In the genomic region with DNA sequence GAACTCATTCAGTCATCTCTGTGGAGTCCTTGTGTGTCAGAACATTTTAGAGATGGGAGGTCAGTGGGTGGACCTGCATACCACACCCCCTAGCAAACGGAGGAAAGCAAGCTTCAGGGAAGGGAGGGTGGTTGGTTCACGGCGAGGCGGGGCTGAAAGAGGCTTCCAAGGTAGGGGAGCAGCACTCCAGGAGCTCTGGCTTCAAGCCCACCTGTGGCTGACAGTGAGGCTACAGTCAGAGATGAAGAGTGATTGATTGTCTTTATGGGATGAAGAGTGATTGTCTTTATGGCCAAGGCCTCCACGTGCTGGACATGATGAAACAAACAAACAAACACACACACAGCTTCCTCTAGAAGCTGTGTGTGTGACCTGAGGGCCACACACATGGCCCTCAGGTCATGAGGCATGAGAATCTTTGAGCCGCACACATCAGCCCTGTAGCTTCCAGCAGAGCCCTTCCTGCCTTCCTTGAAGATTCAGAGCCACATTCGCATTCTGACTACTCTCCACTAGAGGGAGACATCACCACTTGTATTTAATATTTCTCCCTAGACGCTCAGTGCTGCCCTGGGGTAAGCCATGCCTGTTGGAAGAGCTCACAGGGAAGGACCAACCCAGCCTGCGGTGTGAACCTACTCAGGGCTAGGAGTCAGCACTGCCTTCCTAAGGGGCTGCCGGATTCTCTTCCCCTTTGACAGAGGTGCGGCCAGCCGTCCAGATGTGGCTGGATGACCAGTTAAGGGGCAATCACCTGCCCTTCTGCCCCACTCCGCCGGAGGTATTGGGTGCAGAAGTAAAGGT, we compare ENCODE assay signal across 8 cellular contexts. TPM values are rescaled to one million over a fixed set of nuclear protein-coding genes. Genes with fewer than 3 reads are reported as not detected.
DNase-seq lines count a peak whose midpoint lies in the region; ATAC-seq and TF ChIP-seq lines count a peak whose summit lies in the region.

No MANE protein-coding gene starts in this region.

- WGBS in endodermal cell (ENCODE audit: insufficient coverage in 1 of 2, insufficient read length in 1 of 2), 2 experiments, result 49 to 60% methylated on average over 8 to 14 of the region's 14 CpGs
- WGBS in mesenchymal stem cell, result 47% methylated on average over 14 of the region's 14 CpGs

- H3K36me3 ChIP-seq in endodermal cell (ENCODE audit: control insufficient read depth, insufficient read depth, low read length) (no peaks in the 10 kb centered on the region), mesenchymal stem cell (ENCODE audit: control insufficient read depth in 1 of 2, insufficient read depth in 2 of 2, low read depth in 1 of 2, low read length in 2 of 2) (no peaks in the 10 kb centered on the region)

- no peak overlapping the region for H3K4me3 ChIP-seq in endodermal cell (ENCODE audit: low read length)
- no peak overlapping the region for H3K4me3 ChIP-seq in mesenchymal stem cell (ENCODE audit: insufficient read depth in 1 of 2, low read depth in 1 of 2, low read length in 2 of 2)

- H3K27me3 Mint-ChIP-seq in endodermal cell (ENCODE audit: insufficient read depth), result peaks cover 55% of the 10 kb centered on the region
- peaks cover 36% of the 10 kb centered on the region for H3K27me3 Mint-ChIP-seq in stimulated activated naive CD8-positive, alpha-beta T cell treated with anti-CD3 and anti-CD28 coated beads, Interleukin-15, amount 100 ng/mL, for 72 hours

- no peak overlapping the region for H2BK12ac ChIP-seq in mesenchymal stem cell (ENCODE audit: low read length in 2 of 2)

- no peak overlapping the region for H3K4me3 Mint-ChIP-seq in endodermal cell
- H3K4me3 Mint-ChIP-seq in stimulated activated naive CD8-positive, alpha-beta T cell treated with anti-CD3 and anti-CD28 coated beads, Interleukin-15, amount 100 ng/mL, for 72 hours, result no peak overlapping the region

- H3K27me3 ChIP-seq in endodermal cell (ENCODE audit: control insufficient read depth, insufficient read depth, low read length, poor library complexity, severe bottlenecking), result peaks cover 48% of the 10 kb centered on the region
- peaks cover 52 to 57% of the 10 kb centered on the region in 2 experiments for H3K27me3 ChIP-seq in mesenchymal stem cell (ENCODE audit: control insufficient read depth in 1 of 2, insufficient read depth in 1 of 2, low read length in 2 of 2)

- peaks cover 9% of the 10 kb centered on the region for H3K4me1 Mint-ChIP-seq in endodermal cell
- peaks cover 18% of the 10 kb centered on the region for H3K4me1 Mint-ChIP-seq in stimulated activated naive CD8-positive, alpha-beta T cell treated with anti-CD3 and anti-CD28 coated beads, Interleukin-15, amount 100 ng/mL, for 72 hours

- H3K9me3 ChIP-seq in endodermal cell (ENCODE audit: control insufficient read depth, low read length) (no peaks in the 10 kb centered on the region), mesenchymal stem cell (ENCODE audit: control insufficient read depth, low read length) (no peaks in the 10 kb centered on the region)

- no peak overlapping the region for H2AK5ac ChIP-seq in mesenchymal stem cell (ENCODE audit: low read length, severe bottlenecking)

- in situ Hi-C loops in G401 (cut with HindIII; ENCODE audit: low sequenced_read_pairs), result no loop called here

- H3K4me2 ChIP-seq in mesenchymal stem cell (ENCODE audit: low read length, poor library complexity, severe bottlenecking), result no peak overlapping the region

- H3K4me1 ChIP-seq in endodermal cell (ENCODE audit: control insufficient read depth, insufficient read depth, low read length) (no peaks in the 10 kb centered on the region), mesenchymal stem cell (ENCODE audit: control insufficient read depth, insufficient read depth, low read depth, low read length) (peaks cover 1% of the 10 kb centered on the region)

- H3K9ac ChIP-seq in endodermal cell (ENCODE audit: extremely low read depth, low read length, poor library complexity, severe bottlenecking), result no peak overlapping the region
- no peak overlapping the region for H3K9ac ChIP-seq in mesenchymal stem cell (ENCODE audit: low read length)

- peak; percentile 99 for TF ChIP-seq CTCF in endodermal cell (conservative IDR thresholded peaks at IDR 0.05)

- H4K8ac ChIP-seq in mesenchymal stem cell (ENCODE audit: low read length), result no peak overlapping the region

- no peaks in the 10 kb centered on the region for H3K79me1 ChIP-seq in mesenchymal stem cell (replicated peaks; ENCODE audit: low read length, poor library complexity, severe bottlenecking)

- H3K27ac Mint-ChIP-seq in endodermal cell, result no peak overlapping the region
- no peak overlapping the region for H3K27ac Mint-ChIP-seq in stimulated activated naive CD8-positive, alpha-beta T cell treated with anti-CD3 and anti-CD28 coated beads, Interleukin-15, amount 100 ng/mL, for 72 hours

- H3K36me3 Mint-ChIP-seq in endodermal cell (ENCODE audit: low read depth), result no peaks in the 10 kb centered on the region

- H3K9me3 Mint-ChIP-seq in endodermal cell, result no peaks in the 10 kb centered on the region
- no peaks in the 10 kb centered on the region for H3K9me3 Mint-ChIP-seq in stimulated activated naive CD8-positive, alpha-beta T cell treated with anti-CD3 and anti-CD28 coated beads, Interleukin-15, amount 100 ng/mL, for 72 hours

- no peak overlapping the region for H4K91ac ChIP-seq in mesenchymal stem cell (ENCODE audit: low read length)

- no peak overlapping the region for H2BK5ac ChIP-seq in mesenchymal stem cell (ENCODE audit: low read depth, low read length, poor library complexity, severe bottlenecking)

- no peak overlapping the region for H2BK15ac ChIP-seq in mesenchymal stem cell (ENCODE audit: low read depth, poor library complexity, severe bottlenecking)

- no peak overlapping the region for H3K23ac ChIP-seq in mesenchymal stem cell (ENCODE audit: low read length in 2 of 2)

- no peak overlapping the region for H3K4ac ChIP-seq in mesenchymal stem cell (ENCODE audit: low read depth in 1 of 2, low read length in 2 of 2)

- H3K14ac ChIP-seq in mesenchymal stem cell (ENCODE audit: low read length in 2 of 2), result no peak overlapping the region

- no peak overlapping the region for H2AFZ ChIP-seq in mesenchymal stem cell (ENCODE audit: low read depth, low read length)

- peak; percentile 93 for DNase-seq in G401 (ENCODE audit: low spot score)
- peak; percentile 58 to 73 for DNase-seq in NCI-H524 (lab: John Stamatoyannopoulos, UW)
- peak; percentile 64 for DNase-seq in activated CD4-positive, alpha-beta T cell treated with anti-CD3 and anti-CD28 coated beads for 48 hours
- DNase-seq in endodermal cell, result peak; percentile 93
- DNase-seq in mesenchymal stem cell, result peak; percentile 67
- DNase-seq in stimulated activated naive CD8-positive, alpha-beta T cell treated with anti-CD3 and anti-CD28 coated beads, Interleukin-15, amount 100 ng/mL, for 72 hours, result peak; percentile 50 to 59

- no peak overlapping the region for H3K27ac ChIP-seq in endodermal cell (ENCODE audit: low read depth, low read length)
- H3K27ac ChIP-seq in mesenchymal stem cell (ENCODE audit: low read length, poor library complexity, severe bottlenecking), result no peak overlapping the region

- ATAC-seq in HG03565 (IDR thresholded peaks at IDR 0.05; ENCODE audit: unreplicated experiment), result peak; percentile 46
- peak; percentile 69 for ATAC-seq in stimulated activated naive CD8-positive, alpha-beta T cell treated with anti-CD3 and anti-CD28 coated beads, Interleukin-15, amount 100 ng/mL, for 72 hours
- no peak for ATAC-seq in HG02588 (IDR thresholded peaks at IDR 0.05; ENCODE audit: unreplicated experiment)

- H2BK120ac ChIP-seq in mesenchymal stem cell (ENCODE audit: low read depth, low read length), result no peak overlapping the region

- H3K18ac ChIP-seq in mesenchymal stem cell (ENCODE audit: low read depth in 1 of 2, low read length in 2 of 2), result no peak overlapping the region

RNA-seq across cellular contexts. Expression of gene KCNA1, which starts 54.4 kb away (rescaled TPM):
- not detected in 2 replicates for total RNA-seq in G401 (2014; rRNA removed; shearing (Covaris generic))
- total RNA-seq in endodermal cell, result not detected
- 0.25 TPM for polyA plus RNA-seq in endodermal cell (2013, experiment 1 of 2)
- polyA plus RNA-seq in endodermal cell (2013, experiment 2 of 2), result 0.08 TPM
- under 0.01 TPM for polyA plus RNA-seq in mesenchymal stem cell (2013, experiment 1 of 2)
- not detected for polyA plus RNA-seq in mesenchymal stem cell (2013, experiment 2 of 2)
